In genomic region chr4:184819786-184820185, GRCh38 we compare ENCODE assay signal across 25 cellular contexts. TPM values are rescaled to one million over a fixed set of nuclear protein-coding genes. Genes with fewer than 3 reads are reported as not detected.
DNase-seq lines count a peak whose midpoint lies in the region; ATAC-seq, FAIRE-seq and TF ChIP-seq lines count a peak whose summit lies in the region.
"Had no signal": no experiment of that assay in that cellular context is flagged by ENCODE, and none has a peak within 500 bp of the region (broad histone marks: within the 10 kb centered on the region; RNA-seq: fewer than 3 reads in every experiment).

No MANE protein-coding gene starts in this region.

- intact Hi-C loops in OCI-LY7 (cut with micrococcal nuclease; ENCODE audit: unreplicated experiment) (loop anchor here (5.0 to 10.0 kb wide), 5 partner anchors 347 to 655 kb away; partner anchors contain the start of genes ANKRD37, CCDC110, IRF2 and LRP2BP), lower lobe of right lung (cut with DNase I) (no loop called here), thyroid gland (cut with DNase I) (loop anchor here (5.0 kb wide), 1 partner anchor 77 kb away; no protein-coding TSS in a partner anchor)

- no peak overlapping the region for H4K91ac ChIP-seq in mesenchymal stem cell (ENCODE audit: low read length)

- 77 to 88% methylated on average over 6 of the region's 6 CpGs for WGBS in thyroid gland, 2 donors
- 79% methylated on average over 6 of the region's 6 CpGs for WGBS in mesenchymal stem cell

- H3K9ac ChIP-seq in mesenchymal stem cell (ENCODE audit: low read length): no peak overlapping the region

- no peaks in the 10 kb centered on the region for H3K9me2 ChIP-seq in OCI-LY7 (ENCODE audit: insufficient read depth, low read length)

- H3K27ac ChIP-seq in OCI-LY7 (ENCODE audit: low read depth, low read length, poor library complexity, severe bottlenecking) (no peak overlapping the region), lower lobe of right lung (peak overlapping the region; percentile 32), thyroid gland (peak overlapping the region in 2 of 3 donors; percentile 6 to 35), mesenchymal stem cell (ENCODE audit: low read length, poor library complexity, severe bottlenecking) (no peak overlapping the region)
- H3K27ac ChIP-seq in effector memory CD4-positive, alpha-beta T cell (ENCODE audit: insufficient read depth, low read length, poor library complexity, severe bottlenecking): no peak overlapping the region

- DNase-seq in SIG-M5 treated with dmso at 0.1 percent for 504 hours (lab: John Stamatoyannopoulos, UW; ENCODE audit: unreplicated experiment): peak; percentile 41
- no peak for DNase-seq in SIG-M5 (lab: John Stamatoyannopoulos, UW)
- no peak for DNase-seq in OCI-LY7 (ENCODE audit: low spot score)
- no peak for DNase-seq in lower lobe of right lung
- DNase-seq in thyroid gland: no peak
- no peak for DNase-seq in urothelium cell line (ENCODE audit: low spot score)
- DNase-seq in effector memory CD4-positive, alpha-beta T cell: no peak
- DNase-seq in mesenchymal stem cell: no peak
- DNase-seq: 8988T; activated CD4-positive, CD25-positive, alpha-beta regulatory T cell treated with anti-CD3 and anti-CD28 coated beads, Interleukin-2, amount 50 U/mL, for 72 hours; activated CD8-positive, alpha-beta memory T cell treated with anti-CD3 and anti-CD28 coated beads for 24 hours; activated T-cell treated with anti-CD3 and anti-CD28 coated beads, Interleukin-2, amount 50 U/mL, for 24 hours; left cardiac atrium; NCI-H1436 treated with DMSO at 0.1 percent for 48 hours; NCI-H2171 treated with DMSO at 0.1 percent for 48 hours; NCI-H69; SHP77; stimulated activated CD4-positive, alpha-beta T cell treated with anti-CD3 and anti-CD28 coated beads, Interleukin-4, amount 100 ng/mL, for 4 hours; stimulated activated naive CD8-positive, alpha-beta T cell treated with anti-CD3 and anti-CD28 coated beads, Interleukin-15, Interleukin-2, amounts not matched to agents 100 U/mL and 50 U/mL, for 24 hours; T-cell had no signal

- H2BK120ac ChIP-seq in mesenchymal stem cell (ENCODE audit: low read depth, low read length): no peak overlapping the region

- peaks cover 8% of the 10 kb centered on the region; the same call in 1 of the 2 replicates for H3K36me3 ChIP-seq in OCI-LY7 (ENCODE audit: insufficient read depth, low read length)
- no peaks in the 10 kb centered on the region for H3K36me3 ChIP-seq in lower lobe of right lung
- H3K36me3 ChIP-seq in thyroid gland: no peaks in the 10 kb centered on the region
- H3K36me3 ChIP-seq in effector memory CD4-positive, alpha-beta T cell (ENCODE audit: control insufficient read depth, insufficient read depth, low read length): no peaks in the 10 kb centered on the region
- H3K36me3 ChIP-seq in mesenchymal stem cell (ENCODE audit: control insufficient read depth in 1 of 2, insufficient read depth in 2 of 2, low read depth in 1 of 2, low read length in 2 of 2): peaks cover 0 to 3% of the 10 kb centered on the region in 2 experiments
- H3K36me3 ChIP-seq: adrenal gland, tibial nerve had no signal

- H3K4me2 ChIP-seq in OCI-LY7 (ENCODE audit: low read length) (peak overlapping the region; percentile 4; the same call in 1 of the 2 replicates), mesenchymal stem cell (ENCODE audit: low read length, poor library complexity, severe bottlenecking) (no peak overlapping the region)

- no peak for FAIRE-seq in urothelium cell line (lab: Jason Lieb, UNC)
- FAIRE-seq: H54, TTC549 had no signal

- BruUV-seq in OCI-LY7 (replicated peaks; lab: Mats Ljungman, UMichigan): no TSS peak

- H3K9me3 ChIP-seq in OCI-LY7 (ENCODE audit: low read length) (no peaks in the 10 kb centered on the region), lower lobe of right lung (no peaks in the 10 kb centered on the region), thyroid gland (no peaks in the 10 kb centered on the region), mesenchymal stem cell (ENCODE audit: control insufficient read depth, low read length) (no peaks in the 10 kb centered on the region)
- no peaks in the 10 kb centered on the region for H3K9me3 ChIP-seq in effector memory CD4-positive, alpha-beta T cell (ENCODE audit: control insufficient read depth, low read length)
- H3K9me3 ChIP-seq: adrenal gland, tibial nerve had no signal

- H3K23ac ChIP-seq in mesenchymal stem cell (ENCODE audit: low read length in 2 of 2): no peak overlapping the region

- no peak overlapping the region for H4K8ac ChIP-seq in mesenchymal stem cell (ENCODE audit: low read length)

- H2AFZ ChIP-seq in OCI-LY7 (ENCODE audit: low read length): no peak overlapping the region
- H2AFZ ChIP-seq in mesenchymal stem cell (ENCODE audit: low read depth, low read length): no peak overlapping the region

- H3K27me3 ChIP-seq in lower lobe of right lung (ENCODE audit: low read depth) (no peaks in the 10 kb centered on the region), thyroid gland (no peaks in the 10 kb centered on the region), mesenchymal stem cell (ENCODE audit: control insufficient read depth in 1 of 2, insufficient read depth in 1 of 2, low read length in 2 of 2) (no peaks in the 10 kb centered on the region)
- no peaks in the 10 kb centered on the region for H3K27me3 ChIP-seq in effector memory CD4-positive, alpha-beta T cell (replicated peaks; ENCODE audit: control insufficient read depth, insufficient read depth, low read length, poor library complexity, severe bottlenecking)
- H3K27me3 ChIP-seq: adrenal gland, tibial nerve had no signal

- peaks cover 17% of the 10 kb centered on the region for H3K79me1 ChIP-seq in mesenchymal stem cell (replicated peaks; ENCODE audit: low read length, poor library complexity, severe bottlenecking)

- no peak overlapping the region for H2BK15ac ChIP-seq in mesenchymal stem cell (ENCODE audit: low read depth, poor library complexity, severe bottlenecking)

- TF ChIP-seq CTCF in OCI-LY7 (conservative IDR thresholded peaks at IDR 0.05; ENCODE audit: low read length) (no peak), lower lobe of right lung (IDR thresholded peaks at IDR 0.05) (no peak), thyroid gland (IDR thresholded peaks at IDR 0.05) (no peak)

- H2AK5ac ChIP-seq in mesenchymal stem cell (ENCODE audit: low read length, severe bottlenecking): no peak overlapping the region

- H2BK5ac ChIP-seq in mesenchymal stem cell (ENCODE audit: low read depth, low read length, poor library complexity, severe bottlenecking): no peak overlapping the region

- no peak overlapping the region for H2BK12ac ChIP-seq in mesenchymal stem cell (ENCODE audit: low read length in 2 of 2)

- CTCF ChIA-PET in OCI-LY7 (lab: Charles Lee; ENCODE audit: unreplicated experiment): no interaction called here

- no peak overlapping the region for H3K18ac ChIP-seq in mesenchymal stem cell (ENCODE audit: low read depth in 1 of 2, low read length in 2 of 2)

- POLR2A ChIA-PET in OCI-LY7 (lab: Charles Lee): interaction anchor here (0.5 to 1.4 kb wide), 3 partner anchors 34 to 465 kb away, joined by 3 to 6 read pairs (median 3); no protein-coding TSS in a partner anchor

- H3K4me3 ChIP-seq in OCI-LY7 (ENCODE audit: low read depth, low read length, poor library complexity, severe bottlenecking) (no peak overlapping the region), lower lobe of right lung (peak overlapping the region; percentile 12), thyroid gland (replicated peaks in 1 of 3) (no peak overlapping the region), mesenchymal stem cell (ENCODE audit: insufficient read depth in 1 of 2, low read depth in 1 of 2, low read length in 2 of 2) (no peak overlapping the region)
- H3K4me3 ChIP-seq in effector memory CD4-positive, alpha-beta T cell (ENCODE audit: insufficient read depth, low read depth, low read length, poor library complexity, severe bottlenecking): no peak overlapping the region
- H3K4me3 ChIP-seq: adrenal gland, coronary artery, tibial nerve had no signal

- H3K14ac ChIP-seq in mesenchymal stem cell (ENCODE audit: low read length in 2 of 2): no peak overlapping the region

- peaks cover 85% of the 10 kb centered on the region for H3K4me1 ChIP-seq in OCI-LY7 (ENCODE audit: insufficient read depth, low read length, poor library complexity, severe bottlenecking)
- peaks cover 52% of the 10 kb centered on the region for H3K4me1 ChIP-seq in lower lobe of right lung
- H3K4me1 ChIP-seq in thyroid gland: peaks cover 32 to 86% of the 10 kb centered on the region in 2 donors
- H3K4me1 ChIP-seq in effector memory CD4-positive, alpha-beta T cell (ENCODE audit: control insufficient read depth, insufficient read depth, low read length, poor library complexity, severe bottlenecking): peaks cover 3% of the 10 kb centered on the region
- peaks cover 15% of the 10 kb centered on the region for H3K4me1 ChIP-seq in mesenchymal stem cell (ENCODE audit: control insufficient read depth, insufficient read depth, low read depth, low read length)

- peaks cover 94% of the 10 kb centered on the region for H3K79me2 ChIP-seq in OCI-LY7 (ENCODE audit: insufficient read depth, low read depth, low read length)

- no peak overlapping the region for H3K4ac ChIP-seq in mesenchymal stem cell (ENCODE audit: low read depth in 1 of 2, low read length in 2 of 2)

- ATAC-seq in lower lobe of right lung: peak; percentile 35 to 61
- ATAC-seq: stimulated activated naive CD8-positive, alpha-beta T cell treated with anti-CD3 and anti-CD28 coated beads, Interleukin-15, Interleukin-2, amounts not matched to agents 100 U/mL and 50 U/mL, for 24 hours; T-cell had no signal

- TF ChIP-seq POLR2A in thyroid gland (IDR thresholded peaks at IDR 0.05): no peak

- peaks cover 29% of the 10 kb centered on the region; the same call in 1 of the 2 replicates for H4K20me1 ChIP-seq in OCI-LY7 (ENCODE audit: insufficient read depth, low read length)

RNA-seq across cellular contexts. Expression of gene ACSL1, which starts 6.0 kb away (rescaled TPM):
- 20.8 and 24.3 TPM in 2 replicates for total RNA-seq in OCI-LY7 (2014; rRNA removed; shearing (Covaris generic))
- 32.0 and 32.9 TPM in 2 replicates for total RNA-seq in OCI-LY7 (2022)
- total RNA-seq in lower lobe of right lung: 321 TPM
- total RNA-seq in thyroid gland: 100 to 1,000 TPM in 2 of 4 donors, 10 to 100 TPM in 2; 78.2 to 163 (median 112) TPM
- 4.3 TPM for polyA plus RNA-seq in mesenchymal stem cell (2013, experiment 1 of 2)
- 4.5 TPM for polyA plus RNA-seq in mesenchymal stem cell (2013, experiment 2 of 2)

Comparison
In these comparisons a context has a peak if more than half of its experiments do, and no peak if none do; other contexts are left out.
1. H3K27ac ChIP-seq: peak in lower lobe of right lung (single experiment) and thyroid gland (2 of 3); none in OCI-LY7 (single experiment), effector memory CD4-positive, alpha-beta T cell (single experiment) and mesenchymal stem cell (single experiment).